15 cellular contexts compared by ENCODE assay signal in the genomic region with DNA sequence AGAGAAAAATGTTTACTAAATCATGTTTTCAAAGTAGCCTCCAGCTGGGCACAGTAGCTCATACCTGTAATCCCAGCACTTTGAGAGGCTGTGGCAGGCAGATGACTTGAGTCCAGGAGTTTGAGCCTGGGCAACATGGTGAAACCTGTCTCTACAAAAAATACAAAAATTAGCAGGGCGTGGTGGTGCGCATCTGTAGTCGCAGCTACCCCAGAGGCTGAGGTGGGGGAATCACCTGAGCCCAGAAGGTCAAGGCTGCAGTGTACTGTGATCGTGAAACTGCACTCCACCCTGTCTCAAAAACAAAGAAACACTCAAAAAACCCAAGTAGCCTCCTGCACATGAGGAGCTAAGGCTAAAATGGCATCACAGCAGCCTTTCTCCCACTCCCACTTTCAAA. TPM values are rescaled to one million over a fixed set of nuclear protein-coding genes. Genes with fewer than 3 reads are reported as not detected.
A peak's percentile ranks its signal among the peaks of the same experiment; 100 is the strongest.
DNase-seq lines count a peak whose midpoint lies in the region; ATAC-seq, FAIRE-seq and TF ChIP-seq lines count a peak whose summit lies in the region.
"Had no signal": no experiment of that assay in that cellular context is flagged by ENCODE, and none has a peak within 500 bp of the region (broad histone marks: within the 10 kb centered on the region; RNA-seq: fewer than 3 reads in every experiment).

No MANE protein-coding gene starts in this region.

- no peak for TF ChIP-seq EP300 in K562 (IDR thresholded peaks at IDR 0.05; ENCODE audit: low read length)
- no peak for TF ChIP-seq EP300 in suprapubic skin (IDR thresholded peaks at IDR 0.05)

- H3K36me3 Mint-ChIP-seq in CD8-positive, alpha-beta memory T cell: peaks cover 4 to 18% (median 7%) of the 10 kb centered on the region in 3 donors
- H3K36me3 Mint-ChIP-seq in IgD-negative memory B cell: peaks cover 8% of the 10 kb centered on the region
- H3K36me3 Mint-ChIP-seq in natural killer cell treated with Interleukin-12 subunit alpha and Interleukin-12 subunit beta and Interleukin-15 and Interleukin-18, amount 100 ng/mL, for 72 hours: peaks cover 16% of the 10 kb centered on the region

- peaks cover 27 to 46% (median 45%) of the 10 kb centered on the region in 3 donors for H3K4me1 Mint-ChIP-seq in CD8-positive, alpha-beta memory T cell
- H3K4me1 Mint-ChIP-seq in IgD-negative memory B cell: peaks cover 30 to 42% (median 36%) of the 10 kb centered on the region in 3 donors
- peaks cover 37 to 38% of the 10 kb centered on the region in 2 donors for H3K4me1 Mint-ChIP-seq in natural killer cell treated with Interleukin-12 subunit alpha and Interleukin-12 subunit beta and Interleukin-15 and Interleukin-18, amount 100 ng/mL, for 72 hours (ENCODE audit: low read depth in 2 of 2)

- H3K9me3 Mint-ChIP-seq in CD8-positive, alpha-beta memory T cell: no peaks in the 10 kb centered on the region
- no peaks in the 10 kb centered on the region for H3K9me3 Mint-ChIP-seq in IgD-negative memory B cell
- no peaks in the 10 kb centered on the region for H3K9me3 Mint-ChIP-seq in natural killer cell treated with Interleukin-12 subunit alpha and Interleukin-12 subunit beta and Interleukin-15 and Interleukin-18, amount 100 ng/mL, for 72 hours

- peak overlapping the region in 1 of 2 experiments; percentile 10; a peak in 1 of 4 replicates for H3K9ac ChIP-seq in K562 (ENCODE audit: insufficient read depth in 1 of 2, low read depth in 2 of 2, low read length in 2 of 2)

- H3K79me2 ChIP-seq in K562 (ENCODE audit: control insufficient read depth, insufficient read depth, low read length): peaks cover 34% of the 10 kb centered on the region

- CTCF ChIA-PET in CD8-positive, alpha-beta memory T cell (lab: Charles Lee): interaction anchor here (0.9 to 4.3 kb wide), 2 partner anchors 11 to 17 kb away, joined by 3 to 35 read pairs; no protein-coding TSS in a partner anchor
- CTCF ChIA-PET in K562 (lab: Yijun Ruan, JAX; ENCODE audit: low intra/inter-chr PET ratio): interaction anchor here (2.5 kb wide), 1 partner anchor 516 kb away, joined by 15 read pairs; no protein-coding TSS in a partner anchor

- no peaks in the 10 kb centered on the region for H3K9me1 ChIP-seq in K562 (ENCODE audit: control insufficient read depth, insufficient read depth, low read length)

- peaks cover 32% of the 10 kb centered on the region for H3K4me1 ChIP-seq in CD8-positive, alpha-beta memory T cell (ENCODE audit: insufficient read depth, low read length)
- H3K4me1 ChIP-seq in K562 (replicated peaks in 1 of 2; ENCODE audit: control insufficient read depth in 2 of 2, insufficient read depth in 2 of 2, low read length in 2 of 2): peaks cover 10 to 27% of the 10 kb centered on the region in 2 experiments; a peak in 3 of 5 replicates
- peaks cover 41% of the 10 kb centered on the region for H3K4me1 ChIP-seq in suprapubic skin
- H3K4me1 ChIP-seq in heart right ventricle: peaks cover 19 to 42% (median 37%) of the 10 kb centered on the region in 9 donors

- peak overlapping the region in 7 of 8 donors; percentile 10 to 98 (median 95) for H3K27ac Mint-ChIP-seq in CD8-positive, alpha-beta memory T cell
- H3K27ac Mint-ChIP-seq in IgD-negative memory B cell: peak overlapping the region; percentile 69 to 99 (median 95)
- peak overlapping the region; percentile 87 to 93 for H3K27ac Mint-ChIP-seq in natural killer cell treated with Interleukin-12 subunit alpha and Interleukin-12 subunit beta and Interleukin-15 and Interleukin-18, amount 100 ng/mL, for 72 hours

- TF ChIP-seq POLR2A in K562 (conservative IDR thresholded peaks at IDR 0.05) (no peak), suprapubic skin (IDR thresholded peaks at IDR 0.05) (no peak)

- no peaks in the 10 kb centered on the region for H3K9me3 ChIP-seq in CD8-positive, alpha-beta memory T cell (ENCODE audit: low read length)
- no peaks in the 10 kb centered on the region for H3K9me3 ChIP-seq in K562 (replicated peaks; ENCODE audit: control insufficient read depth, insufficient read depth, low read depth, low read length)
- no peaks in the 10 kb centered on the region for H3K9me3 ChIP-seq in suprapubic skin
- no peaks in the 10 kb centered on the region for H3K9me3 ChIP-seq in heart right ventricle
- H3K9me3 ChIP-seq: gastroesophageal sphincter had no signal

- H3K27ac ChIP-seq in CD8-positive, alpha-beta memory T cell (ENCODE audit: low read depth, low read length): no peak overlapping the region
- no peak overlapping the region; the same call in 2 of the 3 replicates for H3K27ac ChIP-seq in K562 (ENCODE audit: extremely low read depth, low read depth, low read length)
- H3K27ac ChIP-seq in suprapubic skin: no peak overlapping the region
- H3K27ac ChIP-seq in heart right ventricle: peak overlapping the region in 5 of 10 donors; percentile 84 to 95 (median 94)
- H3K27ac ChIP-seq: WERI-Rb-1 had no signal

- H3K4me2 ChIP-seq in K562 (ENCODE audit: insufficient read depth, low read length): no peak overlapping the region

- no peak for TF ChIP-seq RAD21 in K562 (CRISPR knock-in tag; conservative IDR thresholded peaks at IDR 0.05 in 1 of 2, IDR thresholded peaks at IDR 0.05 in 1 of 2)

- ATAC-seq in K562 (no peak), HG03469 (IDR thresholded peaks at IDR 0.05; ENCODE audit: unreplicated experiment) (no peak), heart right ventricle (no peak), GM21786 (IDR thresholded peaks at IDR 0.05; ENCODE audit: unreplicated experiment) (no peak)
- ATAC-seq in natural killer cell treated with Interleukin-12 subunit alpha and Interleukin-12 subunit beta and Interleukin-15 and Interleukin-18, amount 100 ng/mL, for 72 hours: no peak
- ATAC-seq: gastroesophageal sphincter, Right ventricle myocardium inferior had no signal

- H4K20me1 ChIP-seq in K562 (replicated peaks; ENCODE audit: control insufficient read depth, insufficient read depth, low read length): no peaks in the 10 kb centered on the region

- BruUV-seq in K562 (replicated peaks; lab: Mats Ljungman, UMichigan): no TSS peak

- no peaks in the 10 kb centered on the region for H3K27me3 Mint-ChIP-seq in CD8-positive, alpha-beta memory T cell
- no peaks in the 10 kb centered on the region for H3K27me3 Mint-ChIP-seq in IgD-negative memory B cell
- no peaks in the 10 kb centered on the region for H3K27me3 Mint-ChIP-seq in natural killer cell treated with Interleukin-12 subunit alpha and Interleukin-12 subunit beta and Interleukin-15 and Interleukin-18, amount 100 ng/mL, for 72 hours

- FAIRE-seq in K562 (lab: Jason Lieb, UNC): no peak
- FAIRE-seq: H1 had no signal

- DNase-seq in CD8-positive, alpha-beta memory T cell: no peak
- no peak for DNase-seq in K562 (ENCODE audit: extremely low read depth in 1 of 4, low spot score in 3 of 4)
- no peak for DNase-seq in natural killer cell treated with Interleukin-12 subunit alpha and Interleukin-12 subunit beta and Interleukin-15 and Interleukin-18, amount 100 ng/mL, for 72 hours (ENCODE audit: low spot score)
- no peak for DNase-seq in suprapubic skin (ENCODE audit: low spot score in 2 of 2)
- DNase-seq in heart right ventricle: no peak
- DNase-seq: activated gamma-delta T cell, NCI-H1092, NCI-H526, WERI-Rb-1 had no signal

- in situ Hi-C loops in K562 (cut with MboI): no loop called here

- H3K27me3 ChIP-seq in CD8-positive, alpha-beta memory T cell (ENCODE audit: insufficient read depth, low read length, poor library complexity, severe bottlenecking): no peaks in the 10 kb centered on the region
- H3K27me3 ChIP-seq in K562 (ENCODE audit: control insufficient read depth in 2 of 2, insufficient read depth in 2 of 2, low read length in 2 of 2) (no peaks in the 10 kb centered on the region), suprapubic skin (no peaks in the 10 kb centered on the region), heart right ventricle (no peaks in the 10 kb centered on the region)
- H3K27me3 ChIP-seq: gastroesophageal sphincter had no signal

- peak overlapping the region; percentile 0 to 97 (median 57) for H3K4me3 Mint-ChIP-seq in CD8-positive, alpha-beta memory T cell
- H3K4me3 Mint-ChIP-seq in IgD-negative memory B cell: peak overlapping the region; percentile 75 to 97 (median 92)
- H3K4me3 Mint-ChIP-seq in natural killer cell treated with Interleukin-12 subunit alpha and Interleukin-12 subunit beta and Interleukin-15 and Interleukin-18, amount 100 ng/mL, for 72 hours: peak overlapping the region; percentile 85

- 82% methylated on average over 4 of the region's 4 CpGs for WGBS in K562 (ENCODE audit: insufficient coverage, low coverage, missing lambda C conversion rate)
- 73% methylated on average over 4 of the region's 4 CpGs for WGBS in suprapubic skin
- WGBS in heart right ventricle, 2 donors: 92 to 96% methylated on average over 4 of the region's 4 CpGs

- POLR2A ChIA-PET in CD8-positive, alpha-beta memory T cell (lab: Charles Lee): interaction anchor here (0.7 kb wide), 2 partner anchors 373 to 1420 kb away, joined by 4 read pairs; no protein-coding TSS in a partner anchor
- POLR2A ChIA-PET in K562 (lab: Yijun Ruan, JAX): interaction anchor here (0.6 to 3.8 kb wide), 3 partner anchors 10 to 520 kb away, joined by 3 to 36 read pairs (median 8); no protein-coding TSS in a partner anchor

- peaks cover 10% of the 10 kb centered on the region for H3K36me3 ChIP-seq in CD8-positive, alpha-beta memory T cell (ENCODE audit: insufficient read depth, low read length)
- H3K36me3 ChIP-seq in K562 (ENCODE audit: control insufficient read depth, insufficient read depth, low read length): peaks cover 26% of the 10 kb centered on the region
- H3K36me3 ChIP-seq in suprapubic skin: peaks cover 22% of the 10 kb centered on the region
- peaks cover 0 to 25% (median 23%) of the 10 kb centered on the region in 9 donors for H3K36me3 ChIP-seq in heart right ventricle

- intact Hi-C loops in K562 (cut with micrococcal nuclease): loop anchor here (5.0 kb wide), 1 partner anchor 43 kb away; no protein-coding TSS in a partner anchor
- intact Hi-C loops in heart right ventricle (cut with DNase I): loop anchor here in 2 of 10 donors (10.0 kb wide), 2 partner anchors 190 to 220 kb away; partner anchors contain the start of genes CSNK1G1 (in 1 of the 2), PCLAF (in 1 of the 2) and TRIP4 (in 1 of the 2)

- TF ChIP-seq CTCF in K562 (IDR thresholded peaks at IDR 0.05 in 2 of 3, conservative IDR thresholded peaks at IDR 0.05 in 1 of 3; ENCODE audit: insufficient read depth in 2 of 3, low read depth in 1 of 3, low read length in 3 of 3): no peak
- no peak for TF ChIP-seq CTCF in suprapubic skin (IDR thresholded peaks at IDR 0.05)
- no peak for TF ChIP-seq CTCF in heart right ventricle (IDR thresholded peaks at IDR 0.05)

- no peak overlapping the region for H3K4me3 ChIP-seq in CD8-positive, alpha-beta memory T cell (ENCODE audit: low read length)
- no peak overlapping the region for H3K4me3 ChIP-seq in K562
- H3K4me3 ChIP-seq in suprapubic skin: no peak overlapping the region
- no peak overlapping the region for H3K4me3 ChIP-seq in heart right ventricle

- H2AFZ ChIP-seq in K562 (ENCODE audit: low read depth, low read length): peak overlapping the region; percentile 99

RNA-seq across cellular contexts. Expression of gene PPIB, which starts 1.6 kb away (rescaled TPM):
- total RNA-seq in CD8-positive, alpha-beta memory T cell: 100 to 1,000 TPM; 384 to 385 TPM
- 715 TPM for polyA plus RNA-seq in CD8-positive, alpha-beta memory T cell
- 591 TPM for polyA plus RNA-seq in IgD-negative memory B cell
- 284 and 466 TPM in 2 replicates for total RNA-seq in K562 (2011; cell fraction: chromatin; rRNA removed; ENCODE audit: low replicate concordance)
- total RNA-seq in K562 (2011; cell fraction: nucleolus; rRNA removed): 746 and 824 TPM in 2 replicates
- total RNA-seq in K562 (2011; cell fraction: nucleoplasm; rRNA removed): 510 and 682 TPM in 2 replicates
- 381 and 402 TPM in 2 replicates for total RNA-seq in K562 (2014; rRNA removed)
- 258 and 306 TPM in 2 replicates for total RNA-seq in K562 (2014; rRNA removed; fragmentation: Illumina TruSeq; extraction: Trizol)
- total RNA-seq in K562 (2015; rRNA removed; fragmentation: Illumina TruSeq; extraction: Trizol): 403 and 418 TPM in 2 replicates
- total RNA-seq in K562 (2021): 374 and 413 TPM in 2 replicates
- 410 and 460 TPM in 2 replicates for polyA plus RNA-seq in K562 (2011; rRNA removed)
- 455 and 489 TPM in 2 replicates for polyA plus RNA-seq in K562 (2011; cell fraction: cytosol; rRNA removed)
- 136 and 186 TPM in 2 replicates for polyA plus RNA-seq in K562 (2011; cell fraction: nucleus; rRNA removed)
- polyA plus RNA-seq in K562 (2012): 450 and 660 TPM in 2 replicates
- 535 and 580 TPM in 2 replicates for polyA plus RNA-seq in K562 (2014; fragmentation: Illumina TruSeq; extraction: Trizol)
- 100 to 1,000 TPM; 652 to 746 TPM for polyA plus RNA-seq in K562 (2014; fragmentation: Nextera tagmentation; extraction: Ambion mirVana)
- polyA plus RNA-seq in K562 (2014; rRNA removed): 419 and 439 TPM in 2 replicates
- 325 and 372 TPM in 2 replicates for polyA minus RNA-seq in K562 (2011; rRNA and poly(A)+ RNA removed)
- 155 and 164 TPM in 2 replicates for polyA minus RNA-seq in K562 (2011; cell fraction: cytosol; rRNA and poly(A)+ RNA removed)
- 27.5 and 54.3 TPM in 2 replicates for polyA minus RNA-seq in K562 (2011; cell fraction: nucleus; rRNA and poly(A)+ RNA removed)
- 100 to 1,000 TPM; 490 to 530 TPM for total RNA-seq in natural killer cell treated with Interleukin-12 subunit alpha and Interleukin-12 subunit beta and Interleukin-15 and Interleukin-18, amount 100 ng/mL, for 72 hours
- total RNA-seq in suprapubic skin: 100 to 1,000 TPM; 124 to 248 (median 180) TPM
- 100 to 1,000 TPM in 3 of 10 donors, 10 to 100 TPM in 7; 60.3 to 178 (median 83.7) TPM for total RNA-seq in heart right ventricle
- polyA plus RNA-seq in heart right ventricle: 100 to 1,000 TPM; 237 to 600 TPM

RNA-seq across cellular contexts. Expression of gene SNX22, which starts 12.9 kb away (rescaled TPM):
- under 1 TPM; 0.40 to 0.61 TPM for total RNA-seq in CD8-positive, alpha-beta memory T cell
- 0.90 TPM for polyA plus RNA-seq in CD8-positive, alpha-beta memory T cell
- polyA plus RNA-seq in IgD-negative memory B cell: 55.3 TPM
- total RNA-seq in K562 (2011; cell fraction: chromatin; rRNA removed; ENCODE audit: low replicate concordance): 2.8 and 8.7 TPM in 2 replicates
- total RNA-seq in K562 (2011; cell fraction: nucleolus; rRNA removed): 8.5 and 10.3 TPM in 2 replicates
- total RNA-seq in K562 (2011; cell fraction: nucleoplasm; rRNA removed): 4.7 and 5.8 TPM in 2 replicates
- 2.1 and 2.3 TPM in 2 replicates for total RNA-seq in K562 (2014; rRNA removed)
- total RNA-seq in K562 (2014; rRNA removed; fragmentation: Illumina TruSeq; extraction: Trizol): 0.99 and 1.2 TPM in 2 replicates
- total RNA-seq in K562 (2015; rRNA removed; fragmentation: Illumina TruSeq; extraction: Trizol): 1.1 and 1.2 TPM in 2 replicates
- 1.8 and 3.0 TPM in 2 replicates for total RNA-seq in K562 (2021)
- polyA plus RNA-seq in K562 (2011; rRNA removed): 0.89 and 0.91 TPM in 2 replicates
- 0.52 and 2.0 TPM in 2 replicates for polyA plus RNA-seq in K562 (2011; cell fraction: cytosol; rRNA removed)
- 4.2 and 8.3 TPM in 2 replicates for polyA plus RNA-seq in K562 (2011; cell fraction: nucleus; rRNA removed)
- 2.1 and 2.4 TPM in 2 replicates for polyA plus RNA-seq in K562 (2012)
- 0.98 and 1.3 TPM in 2 replicates for polyA plus RNA-seq in K562 (2014; fragmentation: Illumina TruSeq; extraction: Trizol)
- polyA plus RNA-seq in K562 (2014; fragmentation: Nextera tagmentation; extraction: Ambion mirVana): 1 to 10 TPM; 2.0 TPM
- 1.7 and 2.0 TPM in 2 replicates for polyA plus RNA-seq in K562 (2014; rRNA removed)
- 0.84 and 1.3 TPM in 2 replicates for polyA minus RNA-seq in K562 (2011; rRNA and poly(A)+ RNA removed)
- polyA minus RNA-seq in K562 (2011; cell fraction: cytosol; rRNA and poly(A)+ RNA removed): 0.67 and 0.73 TPM in 2 replicates
- 4.8 and 5.0 TPM in 2 replicates for polyA minus RNA-seq in K562 (2011; cell fraction: nucleus; rRNA and poly(A)+ RNA removed)
- under 1 TPM in 1 of 2 donors, not detected in 1; 0.07 TPM for total RNA-seq in natural killer cell treated with Interleukin-12 subunit alpha and Interleukin-12 subunit beta and Interleukin-15 and Interleukin-18, amount 100 ng/mL, for 72 hours
- total RNA-seq in suprapubic skin: under 1 TPM in 3 of 4 donors, not detected in 1; 0.19 to 0.80 (median 0.64) TPM
- total RNA-seq in heart right ventricle: 10 to 100 TPM in 1 of 10 donors, 1 to 10 TPM in 6, under 1 TPM in 3; 0.66 to 10.0 (median 1.6) TPM
- 1 to 10 TPM; 1.4 to 9.3 TPM for polyA plus RNA-seq in heart right ventricle
